Comparison of ENCODE assay signal across 9 cellular contexts in the genomic region with DNA sequence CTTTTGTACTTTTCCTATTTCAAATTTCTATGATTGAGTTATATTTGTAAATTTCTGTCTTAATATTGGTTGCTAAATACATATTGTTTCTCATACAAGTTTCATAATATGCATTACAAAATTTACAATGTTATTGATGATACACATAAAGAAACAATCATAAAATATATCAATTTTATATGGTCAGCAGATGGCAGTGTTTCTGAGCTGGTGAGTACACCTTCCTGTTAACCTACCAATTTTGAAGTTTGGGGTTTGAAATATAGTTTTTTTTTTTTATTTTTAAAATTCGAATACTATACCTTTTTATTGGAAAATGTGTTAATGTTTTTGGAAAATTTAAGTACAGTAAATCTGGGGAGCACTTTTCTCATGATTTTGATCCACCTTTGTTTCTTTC.
A peak's percentile ranks its signal among the peaks of the same experiment; 100 is the strongest.
DNase-seq lines count a peak whose midpoint lies in the region; FAIRE-seq and TF ChIP-seq lines count a peak whose summit lies in the region.
"Had no signal": no experiment of that assay in that cellular context is flagged by ENCODE, and none has a peak within 500 bp of the region (broad histone marks: within the 10 kb centered on the region; RNA-seq: fewer than 3 reads in every experiment).

No MANE protein-coding gene starts in this region.

- TF ChIP-seq CTCF in GM13977 (IDR thresholded peaks at IDR 0.05; ENCODE audit: extremely low read depth, insufficient read depth, missing control alignments) (peak; percentile 15), NB4 (IDR thresholded peaks at IDR 0.05; ENCODE audit: low read depth, low read length) (peak; percentile 24), neural cell (IDR thresholded peaks at IDR 0.05; ENCODE audit: poor library complexity, severe bottlenecking) (peak; percentile 60), lower leg skin (IDR thresholded peaks at IDR 0.05) (no peak), stomach (IDR thresholded peaks at IDR 0.05) (peak in 2 of 7 experiments; percentile 7 to 13)

- H3K4me3 ChIP-seq in NB4 (ENCODE audit: low read depth, low read length) (no peak overlapping the region), neural cell (ENCODE audit: low read length) (no peak overlapping the region), lower leg skin (ENCODE audit: low read depth, poor library complexity, severe bottlenecking) (no peak overlapping the region), stomach (no peak overlapping the region)
- H3K4me3 ChIP-seq: cardiac muscle cell had no signal

- H3K4me2 ChIP-seq in neural cell (ENCODE audit: low read length) = no peak overlapping the region

- no peaks in the 10 kb centered on the region for H3K27me3 ChIP-seq in neural cell (ENCODE audit: insufficient read depth, low read depth, low read length)
- no peaks in the 10 kb centered on the region for H3K27me3 ChIP-seq in stomach
- H3K27me3 ChIP-seq: cardiac muscle cell had no signal

- no peaks in the 10 kb centered on the region for H4K20me1 ChIP-seq in neural cell (ENCODE audit: insufficient read depth)

- H3K36me3 ChIP-seq in neural cell (ENCODE audit: insufficient read depth, low read length) = no peaks in the 10 kb centered on the region
- no peaks in the 10 kb centered on the region for H3K36me3 ChIP-seq in stomach
- H3K36me3 ChIP-seq: cardiac muscle cell had no signal

- TF ChIP-seq POLR2A in NB4 (IDR thresholded peaks at IDR 0.05; ENCODE audit: extremely low read depth, insufficient read length) (no peak), lower leg skin (IDR thresholded peaks at IDR 0.05) (no peak), stomach (IDR thresholded peaks at IDR 0.05) (no peak)

- TF ChIP-seq EP300 in neural cell (conservative IDR thresholded peaks at IDR 0.05; ENCODE audit: poor library complexity, severe bottlenecking) = no peak
- no peak for TF ChIP-seq EP300 in stomach (IDR thresholded peaks at IDR 0.05)

- DNase-seq in GM13977 (ENCODE audit: low spot score) = no peak
- peak; percentile 3 for DNase-seq in NB4 (ENCODE audit: low read depth)
- DNase-seq in lower leg skin (ENCODE audit: low spot score in 2 of 2) = no peak
- no peak for DNase-seq in stomach
- DNase-seq in RCC 7860 (ENCODE audit: low spot score) = no peak
- DNase-seq: stimulated activated CD4-positive, alpha-beta T cell treated with anti-CD3 and anti-CD28 coated beads, Interleukin-2, amount 100 ng/mL, for 24 hours had no signal

- H3F3A ChIP-seq in neural cell (ENCODE audit: insufficient read depth, low read length, poor library complexity, severe bottlenecking) = no peaks in the 10 kb centered on the region

- no peaks in the 10 kb centered on the region for H3K9me2 ChIP-seq in neural cell (ENCODE audit: insufficient read depth, low read length)

- no peaks in the 10 kb centered on the region for H3K4me1 ChIP-seq in stomach

- FAIRE-seq in colon (lab: Jason Lieb, UNC) = peak; percentile 68
- no peak for FAIRE-seq in RCC 7860 (lab: Jason Lieb, UNC)

- in situ Hi-C loops in GM13977 (cut with MboI; ENCODE audit: low pct_unique_long_range_greater_than_20kb, low sequenced_read_pairs, unreplicated experiment) = no loop called here

- no peaks in the 10 kb centered on the region for H3K79me2 ChIP-seq in neural cell (replicated peaks; ENCODE audit: insufficient read depth, low read length)

- no peak overlapping the region for H2AFZ ChIP-seq in neural cell (ENCODE audit: low read depth, low read length)

- H3K9ac ChIP-seq in neural cell (ENCODE audit: low read length) = no peak overlapping the region

- H3K9me3 ChIP-seq in neural cell (ENCODE audit: low read length) (no peaks in the 10 kb centered on the region), stomach (peaks cover 0 to 5% (median 0%) of the 10 kb centered on the region in 4 donors)

- 2 to 3% methylated on average over 1 of the region's 1 CpG for WGBS in lower leg skin, 2 donors
- 2 to 12% (median 3%) methylated on average over 1 of the region's 1 CpG for WGBS in stomach, 5 donors

- H3K27ac ChIP-seq in neural cell (ENCODE audit: low read length) = no peak overlapping the region
- no peak overlapping the region for H3K27ac ChIP-seq in stomach
- H3K27ac ChIP-seq: cardiac muscle cell had no signal

- TF ChIP-seq RAD21 in neural cell (conservative IDR thresholded peaks at IDR 0.05) = peak; percentile 65

- intact Hi-C loops in lower leg skin (cut with DNase I; ENCODE audit: low total_unique reads) (no loop called here), stomach (cut with DNase I; ENCODE audit: low total_unique reads) (no loop called here)

TF ChIP-seq in neural cell, 6 proteins besides CTCF, POLR2A, EP300 and RAD21:
- TF ChIP-seq EZH2 (IDR thresholded peaks at IDR 0.05; ENCODE audit: borderline replicate concordance, insufficient read depth, low read length, poor library complexity, severe bottlenecking) (no peak), SMC3 (conservative IDR thresholded peaks at IDR 0.05; ENCODE audit: poor library complexity) (peak; percentile 71), POLR2AphosphoS5 (IDR thresholded peaks at IDR 0.05) (no peak), MXI1 (conservative IDR thresholded peaks at IDR 0.05; ENCODE audit: poor library complexity, severe bottlenecking) (no peak), TAF1 (IDR thresholded peaks at IDR 0.05; ENCODE audit: low read depth) (no peak)
- TF ChIP-seq, protein P1, sequence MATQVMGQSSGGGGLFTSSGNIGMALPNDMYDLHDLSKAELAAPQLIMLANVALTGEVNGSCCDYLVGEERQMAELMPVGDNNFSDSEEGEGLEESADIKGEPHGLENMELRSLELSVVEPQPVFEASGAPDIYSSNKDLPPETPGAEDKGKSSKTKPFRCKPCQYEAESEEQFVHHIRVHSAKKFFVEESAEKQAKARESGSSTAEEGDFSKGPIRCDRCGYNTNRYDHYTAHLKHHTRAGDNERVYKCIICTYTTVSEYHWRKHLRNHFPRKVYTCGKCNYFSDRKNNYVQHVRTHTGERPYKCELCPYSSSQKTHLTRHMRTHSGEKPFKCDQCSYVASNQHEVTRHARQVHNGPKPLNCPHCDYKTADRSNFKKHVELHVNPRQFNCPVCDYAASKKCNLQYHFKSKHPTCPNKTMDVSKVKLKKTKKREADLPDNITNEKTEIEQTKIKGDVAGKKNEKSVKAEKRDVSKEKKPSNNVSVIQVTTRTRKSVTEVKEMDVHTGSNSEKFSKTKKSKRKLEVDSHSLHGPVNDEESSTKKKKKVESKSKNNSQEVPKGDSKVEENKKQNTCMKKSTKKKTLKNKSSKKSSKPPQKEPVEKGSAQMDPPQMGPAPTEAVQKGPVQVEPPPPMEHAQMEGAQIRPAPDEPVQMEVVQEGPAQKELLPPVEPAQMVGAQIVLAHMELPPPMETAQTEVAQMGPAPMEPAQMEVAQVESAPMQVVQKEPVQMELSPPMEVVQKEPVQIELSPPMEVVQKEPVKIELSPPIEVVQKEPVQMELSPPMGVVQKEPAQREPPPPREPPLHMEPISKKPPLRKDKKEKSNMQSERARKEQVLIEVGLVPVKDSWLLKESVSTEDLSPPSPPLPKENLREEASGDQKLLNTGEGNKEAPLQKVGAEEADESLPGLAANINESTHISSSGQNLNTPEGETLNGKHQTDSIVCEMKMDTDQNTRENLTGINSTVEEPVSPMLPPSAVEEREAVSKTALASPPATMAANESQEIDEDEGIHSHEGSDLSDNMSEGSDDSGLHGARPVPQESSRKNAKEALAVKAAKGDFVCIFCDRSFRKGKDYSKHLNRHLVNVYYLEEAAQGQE (IDR thresholded peaks at IDR 0.05; ENCODE audit: borderline replicate concordance) = no peak
TF ChIP-seq in neural cell: peak in this region for 1.

Comparison
In these comparisons a context has a peak if more than half of its experiments do, and no peak if none do; other contexts are left out.
1. CTCF ChIP-seq: peak in GM13977 (single experiment), NB4 (single experiment) and neural cell (single experiment); none in lower leg skin (0 of 3).